Comparison of ENCODE assay signal across 8 cellular contexts in the genomic region with DNA sequence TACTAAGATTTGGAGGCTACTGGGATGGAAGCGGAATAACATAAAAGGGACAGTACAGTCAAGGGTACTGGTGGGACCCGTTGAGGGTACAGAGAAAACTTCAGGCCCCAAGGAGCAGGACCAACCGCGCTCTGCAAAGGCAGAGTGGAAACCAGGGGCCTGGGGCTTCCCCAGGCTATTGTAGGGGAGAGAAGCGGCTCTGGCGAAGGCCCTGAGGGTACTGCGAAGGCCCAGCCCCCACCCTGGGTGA. TPM values are rescaled to one million over a fixed set of nuclear protein-coding genes. Genes with fewer than 3 reads are reported as not detected.
DNase-seq lines count a peak whose midpoint lies in the region; ATAC-seq, FAIRE-seq and TF ChIP-seq lines count a peak whose summit lies in the region.
"Had no signal": no experiment of that assay in that cellular context is flagged by ENCODE, and none has a peak within 500 bp of the region (broad histone marks: within the 10 kb centered on the region; RNA-seq: fewer than 3 reads in every experiment).

No MANE protein-coding gene starts in this region.

- H3K9me1 ChIP-seq in keratinocyte (ENCODE audit: control insufficient read depth, extremely low read depth, insufficient read depth, low read length) = no peaks in the 10 kb centered on the region

- peaks cover 0 to 26% (median 14%) of the 10 kb centered on the region in 9 donors for H3K36me3 ChIP-seq in heart right ventricle
- peaks cover 0 to 4% of the 10 kb centered on the region in 2 experiments for H3K36me3 ChIP-seq in keratinocyte (ENCODE audit: control insufficient read depth in 2 of 2, extremely low read depth in 1 of 2, insufficient read depth in 2 of 2, low read length in 2 of 2)
- peaks cover 0 to 11% of the 10 kb centered on the region in 2 donors for H3K36me3 ChIP-seq in vagina

- no peaks in the 10 kb centered on the region for H4K20me1 ChIP-seq in keratinocyte (ENCODE audit: control insufficient read depth, extremely low read depth, insufficient read depth, low read length)

- no peaks in the 10 kb centered on the region for H3K79me2 ChIP-seq in keratinocyte (ENCODE audit: control insufficient read depth, insufficient read depth, low read length)

- no peak for TF ChIP-seq POLR2A in vagina (IDR thresholded peaks at IDR 0.05)

- H3K4me1 ChIP-seq in heart right ventricle (peaks cover 9 to 62% (median 48%) of the 10 kb centered on the region in 9 donors), keratinocyte (ENCODE audit: control insufficient read depth, extremely low read depth, insufficient read depth, low read length) (peaks cover 16% of the 10 kb centered on the region), vagina (peaks cover 32% of the 10 kb centered on the region)

- dilution Hi-C loops in keratinocyte (cut with MboI; ENCODE audit: extremely low pct_ligation_motif_present, low sequenced_read_pairs) = no loop called here

- H3K27me3 ChIP-seq in heart right ventricle (peaks cover 0 to 8% (median 0%) of the 10 kb centered on the region in 7 donors), keratinocyte (ENCODE audit: control insufficient read depth, extremely low read depth, insufficient read depth, low read length) (no peaks in the 10 kb centered on the region), vagina (no peaks in the 10 kb centered on the region)

- intact Hi-C loops in heart right ventricle (cut with DNase I) = loop anchor here in 2 of 10 donors (2.0 kb wide), 1 partner anchor 30 kb away; a partner anchor contains a TSS
- intact Hi-C loops in left ventricle myocardium superior (cut with micrococcal nuclease) = no loop called here
- intact Hi-C loops in vagina (cut with DNase I) = no loop called here

- WGBS in heart right ventricle, 2 donors = 39 to 41% methylated on average over 7 of the region's 7 CpGs

- TF ChIP-seq CTCF in heart right ventricle (IDR thresholded peaks at IDR 0.05) (no peak), keratinocyte (optimal IDR thresholded peaks at IDR 0.05 in 1 of 3, IDR thresholded peaks at IDR 0.05 in 1 of 3, conservative IDR thresholded peaks at IDR 0.05 in 1 of 3; ENCODE audit: extremely low read depth in 1 of 3, insufficient read depth in 2 of 3, low read length in 3 of 3) (no peak), vagina (IDR thresholded peaks at IDR 0.05) (no peak)

- H2AFZ ChIP-seq in keratinocyte (ENCODE audit: control insufficient read depth, low read length) = no peak overlapping the region

- no peaks in the 10 kb centered on the region for H3K9me3 ChIP-seq in heart right ventricle
- H3K9me3 ChIP-seq in keratinocyte (ENCODE audit: control insufficient read depth, low read depth, low read length) = no peaks in the 10 kb centered on the region
- no peaks in the 10 kb centered on the region for H3K9me3 ChIP-seq in vagina

- H3K27ac ChIP-seq in heart right ventricle (peak overlapping the region; percentile 72 to 100 (median 94)), keratinocyte (ENCODE audit: control insufficient read depth, insufficient read depth, low read length) (peak overlapping the region; percentile 59), vagina (peak overlapping the region; percentile 96)

- no peak for ATAC-seq in heart right ventricle
- no peak for ATAC-seq in left ventricle myocardium superior

- H3K4me3 ChIP-seq in heart right ventricle = peak overlapping the region; percentile 45 to 86 (median 71)
- peak overlapping the region; percentile 14 to 50 (median 32) for H3K4me3 ChIP-seq in keratinocyte (ENCODE audit: control insufficient read depth in 2 of 3, extremely low read depth in 1 of 3, insufficient read depth in 2 of 3, low read depth in 1 of 3, low read length in 3 of 3)
- peak overlapping the region; percentile 79 to 90 for H3K4me3 ChIP-seq in vagina

- FAIRE-seq in keratinocyte (lab: Jason Lieb, UNC) = no peak
- FAIRE-seq: TTC549 had no signal

- H3K9ac ChIP-seq in keratinocyte (ENCODE audit: control insufficient read depth, extremely low read depth, insufficient read depth, low read length) = peak overlapping the region; percentile 49

- DNase-seq in heart right ventricle = no peak
- DNase-seq in left ventricle myocardium superior = no peak
- DNase-seq in keratinocyte (ENCODE audit: low read depth, low spot score) = no peak
- no peak for DNase-seq in vagina (ENCODE audit: extremely low spot score in 2 of 2)
- DNase-seq in central memory CD4-positive, alpha-beta T cell = no peak
- no peak for DNase-seq in hippocampal formation (lab: John Stamatoyannopoulos, UW)
- DNase-seq: occipital lobe had no signal

- peak overlapping the region; percentile 73 for H3K4me2 ChIP-seq in keratinocyte (ENCODE audit: control insufficient read depth, extremely low read depth, insufficient read depth, low read depth, low read length)

RNA-seq across cellular contexts. Expression of a gene that starts 0.4 kb away (rescaled TPM):
- total RNA-seq in heart right ventricle (100 to 1,000 TPM; 548 to 922 (median 784) TPM), left ventricle myocardium superior (1,217 TPM), vagina (460 TPM)
- polyA plus RNA-seq in heart right ventricle (1,000 to 10,000 TPM in 1 of 2 donors, 100 to 1,000 TPM in 1; 597 to 1,940 TPM), keratinocyte (30.1 to 67.0 TPM (median 53.1 TPM) in 3 replicates)
- 7.8 TPM for polyA plus RNA-seq in keratinocyte (2011; ENCODE audit: low read depth)
- 26.6 and 76.0 TPM in 2 replicates for polyA plus RNA-seq in keratinocyte (2011; cell fraction: cytosol; rRNA removed)
- 95.7 and 110 TPM in 2 replicates for polyA plus RNA-seq in keratinocyte (2011; cell fraction: nucleus; rRNA removed)
- 4.1 and 45.7 TPM in 2 replicates for polyA plus RNA-seq in keratinocyte (2012; ENCODE audit: low replicate concordance)
- 4.1 to 14.7 TPM (median 7.4 TPM) in 3 replicates for polyA minus RNA-seq in keratinocyte
- polyA minus RNA-seq in keratinocyte (2011; cell fraction: cytosol; rRNA and poly(A)+ RNA removed) = 34.1 TPM
- 8.2 and 12.3 TPM in 2 replicates for polyA minus RNA-seq in keratinocyte (2011; cell fraction: nucleus; rRNA and poly(A)+ RNA removed)

RNA-seq across cellular contexts. Expression of a gene that starts 15.5 kb away (rescaled TPM):
- 10 to 100 TPM in 1 of 10 donors, 1 to 10 TPM in 1, under 1 TPM in 3, not detected in 5; 0.20 to 13.2 (median 0.24) TPM for total RNA-seq in heart right ventricle
- polyA plus RNA-seq in heart right ventricle = 1 to 10 TPM in 1 of 2 donors, not detected in 1; 1.0 TPM
- 0.64 TPM for total RNA-seq in left ventricle myocardium superior
- polyA plus RNA-seq in keratinocyte = 0.89 to 9.5 TPM (median 7.2 TPM) in 3 replicates
- 0.60 TPM for polyA plus RNA-seq in keratinocyte (2011; ENCODE audit: low read depth)
- 0.56 and 1.1 TPM in 2 replicates for polyA plus RNA-seq in keratinocyte (2011; cell fraction: cytosol; rRNA removed)
- polyA plus RNA-seq in keratinocyte (2011; cell fraction: nucleus; rRNA removed) = 4.1 and 6.4 TPM in 2 replicates
- polyA plus RNA-seq in keratinocyte (2012; ENCODE audit: low replicate concordance) = 1.5 TPM in 2 replicates
- 1.9 to 6.5 TPM (median 4.5 TPM) in 3 replicates for polyA minus RNA-seq in keratinocyte
- 1.9 TPM for polyA minus RNA-seq in keratinocyte (2011; cell fraction: cytosol; rRNA and poly(A)+ RNA removed)
- 2.2 and 3.7 TPM in 2 replicates for polyA minus RNA-seq in keratinocyte (2011; cell fraction: nucleus; rRNA and poly(A)+ RNA removed)
- total RNA-seq in vagina = 0.98 TPM

RNA-seq across cellular contexts. Expression of a gene that starts 24.3 kb away (rescaled TPM):
- total RNA-seq in heart right ventricle (under 1 TPM in 8 of 10 donors, not detected in 2; 0.09 to 0.85 (median 0.30) TPM), left ventricle myocardium superior (0.45 TPM), vagina (1.2 TPM)
- polyA plus RNA-seq in heart right ventricle (1 to 10 TPM in 1 of 2 donors, under 1 TPM in 1; 0.35 to 1.3 TPM), keratinocyte (0.88 to 3.3 TPM (median 2.4 TPM) in 3 replicates)
- polyA plus RNA-seq in keratinocyte (2011; ENCODE audit: low read depth) = not detected
- 0.89 and 1.3 TPM in 2 replicates for polyA plus RNA-seq in keratinocyte (2011; cell fraction: cytosol; rRNA removed)
- 2.3 TPM in 2 replicates for polyA plus RNA-seq in keratinocyte (2011; cell fraction: nucleus; rRNA removed)
- polyA plus RNA-seq in keratinocyte (2012; ENCODE audit: low replicate concordance) = 0.55 and 2.7 TPM in 2 replicates
- polyA minus RNA-seq in keratinocyte = 0.69 to 1.4 TPM (median 1.3 TPM) in 3 replicates
- 1.2 TPM for polyA minus RNA-seq in keratinocyte (2011; cell fraction: cytosol; rRNA and poly(A)+ RNA removed)
- 0.16 TPM in 1 of 2 replicates, not detected in the other for polyA minus RNA-seq in keratinocyte (2011; cell fraction: nucleus; rRNA and poly(A)+ RNA removed)

RNA-seq across cellular contexts. Expression of a gene that starts 31.2 kb away (rescaled TPM):
- 10 to 100 TPM; 37.9 to 54.0 (median 43.9) TPM for total RNA-seq in heart right ventricle
- 100 to 1,000 TPM in 1 of 2 donors, 10 to 100 TPM in 1; 95.3 to 210 TPM for polyA plus RNA-seq in heart right ventricle
- 45.6 TPM for total RNA-seq in left ventricle myocardium superior
- 10.5 to 14.3 TPM (median 14.1 TPM) in 3 replicates for polyA plus RNA-seq in keratinocyte
- 7.1 TPM for polyA plus RNA-seq in keratinocyte (2011; ENCODE audit: low read depth)
- polyA plus RNA-seq in keratinocyte (2011; cell fraction: cytosol; rRNA removed) = 6.0 and 10.1 TPM in 2 replicates
- 10.8 TPM in 2 replicates for polyA plus RNA-seq in keratinocyte (2011; cell fraction: nucleus; rRNA removed)
- polyA plus RNA-seq in keratinocyte (2012; ENCODE audit: low replicate concordance) = 12.5 and 13.3 TPM in 2 replicates
- polyA minus RNA-seq in keratinocyte = 2.4 to 7.8 TPM (median 4.0 TPM) in 3 replicates
- 13.6 TPM for polyA minus RNA-seq in keratinocyte (2011; cell fraction: cytosol; rRNA and poly(A)+ RNA removed)
- 3.0 and 3.6 TPM in 2 replicates for polyA minus RNA-seq in keratinocyte (2011; cell fraction: nucleus; rRNA and poly(A)+ RNA removed)
- total RNA-seq in vagina = 17.2 TPM

RNA-seq across cellular contexts. Expression of a gene that starts 31.5 kb away (rescaled TPM):
- total RNA-seq in heart right ventricle (over 10,000 TPM in 3 of 10 donors, 1,000 to 10,000 TPM in 7; 3,879 to 14,997 (median 5,788) TPM), left ventricle myocardium superior (16,495 TPM), vagina (8,462 TPM)
- polyA plus RNA-seq in heart right ventricle (100 to 1,000 TPM in 1 of 2 donors, 10 to 100 TPM in 1; 14.9 to 476 TPM), keratinocyte (21.6 to 91.8 TPM (median 40.5 TPM) in 3 replicates)
- polyA plus RNA-seq in keratinocyte (2011; ENCODE audit: low read depth) = 29.8 TPM
- 31.7 and 49.9 TPM in 2 replicates for polyA plus RNA-seq in keratinocyte (2011; cell fraction: cytosol; rRNA removed)
- 581 and 1,734 TPM in 2 replicates for polyA plus RNA-seq in keratinocyte (2011; cell fraction: nucleus; rRNA removed)
- polyA plus RNA-seq in keratinocyte (2012; ENCODE audit: low replicate concordance) = 12.7 and 20.0 TPM in 2 replicates
- 5,944 to 36,209 TPM (median 23,721 TPM) in 3 replicates for polyA minus RNA-seq in keratinocyte
- polyA minus RNA-seq in keratinocyte (2011; cell fraction: cytosol; rRNA and poly(A)+ RNA removed) = 15,491 TPM
- 126,667 and 367,210 TPM in 2 replicates for polyA minus RNA-seq in keratinocyte (2011; cell fraction: nucleus; rRNA and poly(A)+ RNA removed)

Comparison
In these comparisons a context has a peak if more than half of its experiments do, and no peak if none do; other contexts are left out.
1. H3K4me3 ChIP-seq: peak in every context shown above with its lines; median percentile 84 in vagina; 71 in heart right ventricle; 32 in keratinocyte.